In the genomic region with DNA sequence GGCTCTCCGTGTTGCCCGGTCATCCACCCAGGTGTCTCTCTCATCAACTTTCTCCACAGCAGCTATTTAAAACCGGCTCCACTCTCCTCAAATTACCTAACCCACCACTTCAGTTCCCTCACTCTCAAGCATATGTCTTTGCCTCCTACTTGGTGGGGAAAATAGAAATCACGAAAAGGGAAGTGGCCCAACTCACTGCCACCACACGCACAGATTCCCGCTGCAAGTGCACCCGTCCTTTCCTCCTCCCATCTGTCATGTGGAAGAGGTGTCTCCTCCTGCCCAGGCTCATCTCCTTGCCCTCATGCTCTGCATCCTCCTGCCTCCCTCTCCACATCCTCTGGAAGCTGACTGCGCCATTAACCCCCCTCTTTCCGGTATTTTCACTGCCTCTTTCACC, we compare ENCODE assay signal across 29 cellular contexts.
"Had no signal": no experiment of that assay in that cellular context is flagged by ENCODE, and none has a peak within 500 bp of the region (broad histone marks: within the 10 kb centered on the region; RNA-seq: fewer than 3 reads in every experiment).

No MANE protein-coding gene starts in this region.

- H3K4me3 ChIP-seq: gastrocnemius medialis, hepatocyte, left lung, neural progenitor cell, right atrium auricular region, smooth muscle cell, stomach, thyroid gland, vagina had no signal

- H3K9me3 Mint-ChIP-seq: dendritic cell treated with granulocyte-macrophage colony-stimulating factor and Interleukin-4, amounts not matched to agents 40 ng/mL and 50 ng/mL, for 4 days; mesothelial cell of epicardium; neural progenitor cell had no signal

- H3K9me3 ChIP-seq: gastrocnemius medialis, thyroid gland, vagina had no signal

- H3K36me3 Mint-ChIP-seq: mesothelial cell of epicardium; naive thymus-derived CD4-positive, alpha-beta T cell; neural progenitor cell had no signal

- H3K4me1 ChIP-seq: gastrocnemius medialis, left lung, neural progenitor cell, parathyroid adenoma, right atrium auricular region, vagina had no signal

- H3K36me3 ChIP-seq: gastrocnemius medialis, left lung, neural progenitor cell, right atrium auricular region, stomach, thyroid gland, vagina had no signal

- H3K4me1 Mint-ChIP-seq: endodermal cell; mesothelial cell of epicardium; naive thymus-derived CD4-positive, alpha-beta T cell; nephron; neural progenitor cell had no signal

- H3K27me3 Mint-ChIP-seq: dendritic cell treated with granulocyte-macrophage colony-stimulating factor and Interleukin-4, amounts not matched to agents 40 ng/mL and 50 ng/mL, for 4 days; progenitor cell of endocrine pancreas had no signal

- DNase-seq: effector CD8-positive, alpha-beta T cell; endodermal cell; foreskin fibroblast; gastrocnemius medialis; head of caudate nucleus; kidney; left lung; mesenchymal stem cell; naive thymus-derived CD4-positive, alpha-beta T cell; stimulated activated CD4-positive, alpha-beta T cell treated with anti-CD3 and anti-CD28 coated beads, Interleukin-12 subunit alpha, Interleukin-12 subunit beta, amount 100 ng/mL, for 4 hours; stimulated activated CD4-positive, alpha-beta T cell treated with anti-CD3 and anti-CD28 coated beads, Interleukin-1b, Interleukin-23, amount 100 ng/mL, for 48 hours; stimulated activated CD4-positive, alpha-beta T cell treated with anti-CD3 and anti-CD28 coated beads, Interleukin-4, amount 100 ng/mL, for 1 hour; stimulated activated CD8-positive, alpha-beta memory T cell treated with anti-CD3 and anti-CD28 coated beads, Interleukin-4, amount 100 ng/mL, for 48 hours; stimulated activated naive CD4-positive, alpha-beta T cell; stomach; thyroid gland; trophoblast cell had no signal

- H3K27ac Mint-ChIP-seq: dendritic cell treated with granulocyte-macrophage colony-stimulating factor and Interleukin-4, amounts not matched to agents 40 ng/mL and 50 ng/mL, for 4 days; endodermal cell; mesothelial cell of epicardium; naive thymus-derived CD4-positive, alpha-beta T cell; nephron; neural progenitor cell; progenitor cell of endocrine pancreas had no signal

- H3K4me3 Mint-ChIP-seq: dendritic cell treated with granulocyte-macrophage colony-stimulating factor and Interleukin-4, amounts not matched to agents 40 ng/mL and 50 ng/mL, for 4 days; endodermal cell; mesothelial cell of epicardium; naive thymus-derived CD4-positive, alpha-beta T cell; nephron; neural progenitor cell had no signal

- H3K27me3 ChIP-seq: gastrocnemius medialis, hepatocyte, left lung, neural progenitor cell, right atrium auricular region, stomach, thyroid gland, vagina had no signal

- ATAC-seq: esophagus mucosa; gastrocnemius medialis; left lung; naive thymus-derived CD4-positive, alpha-beta T cell; sciatic nerve had no signal
